ENCODE assay signal across 8 cellular contexts in the genomic region with DNA sequence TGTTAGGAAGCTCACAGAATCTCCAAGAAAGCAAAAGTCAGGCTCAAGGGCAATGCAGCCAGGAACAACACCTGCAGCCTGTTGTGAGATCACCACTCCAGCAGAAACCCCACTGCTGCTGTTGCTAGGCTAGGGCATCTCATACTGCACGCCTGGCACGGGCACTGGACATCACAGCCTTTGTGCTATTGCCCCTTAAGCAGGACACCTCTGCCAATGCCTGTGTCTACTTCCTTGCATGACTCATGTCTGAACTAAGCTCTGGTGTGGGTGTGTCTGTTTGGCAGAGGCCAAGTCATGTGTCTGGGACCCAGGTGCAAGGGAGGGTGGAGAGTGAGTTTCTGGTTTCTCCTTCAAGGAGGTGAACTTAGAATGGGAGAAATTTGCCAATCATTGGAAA. TPM values are rescaled to one million over a fixed set of nuclear protein-coding genes. Genes with fewer than 3 reads are reported as not detected.
A peak's percentile ranks its signal among the peaks of the same experiment; 100 is the strongest.
DNase-seq lines count a peak whose midpoint lies in the region; ATAC-seq and TF ChIP-seq lines count a peak whose summit lies in the region.

No MANE protein-coding gene starts in this region.

- H3K4me1 Mint-ChIP-seq in T-helper 1 cell treated with Interleukin-12 subunit alpha and Interleukin-12 subunit beta and Interleukin-4 antibody, amounts not matched to agents 30 μg/mL and 1 μg/mL, for 36 hours (ENCODE audit: low read depth) = peaks cover 38% of the 10 kb centered on the region
- peaks cover 37% of the 10 kb centered on the region for H3K4me1 Mint-ChIP-seq in memory B cell
- H3K4me1 Mint-ChIP-seq in mesothelial cell of epicardium = peaks cover 11% of the 10 kb centered on the region

- H3K9me3 Mint-ChIP-seq in T-helper 1 cell treated with Interleukin-12 subunit alpha and Interleukin-12 subunit beta and Interleukin-4 antibody, amounts not matched to agents 30 μg/mL and 1 μg/mL, for 36 hours = no peaks in the 10 kb centered on the region
- no peaks in the 10 kb centered on the region for H3K9me3 Mint-ChIP-seq in memory B cell
- H3K9me3 Mint-ChIP-seq in mesothelial cell of epicardium = no peaks in the 10 kb centered on the region

- no peak for TF ChIP-seq CTCF in GM12865 (IDR thresholded peaks at IDR 0.05; ENCODE audit: insufficient read depth, low read depth, low read length, missing control alignments)
- TF ChIP-seq CTCF in mesothelial cell of epicardium (IDR thresholded peaks at IDR 0.05; ENCODE audit: unreplicated experiment) = no peak

- peaks cover 9% of the 10 kb centered on the region for H3K36me3 Mint-ChIP-seq in T-helper 1 cell treated with Interleukin-12 subunit alpha and Interleukin-12 subunit beta and Interleukin-4 antibody, amounts not matched to agents 30 μg/mL and 1 μg/mL, for 36 hours (ENCODE audit: low read depth)
- no peaks in the 10 kb centered on the region for H3K36me3 Mint-ChIP-seq in memory B cell
- no peaks in the 10 kb centered on the region for H3K36me3 Mint-ChIP-seq in mesothelial cell of epicardium

- H3K27ac Mint-ChIP-seq in T-helper 1 cell treated with Interleukin-12 subunit alpha and Interleukin-12 subunit beta and Interleukin-4 antibody, amounts not matched to agents 30 μg/mL and 1 μg/mL, for 36 hours = peak overlapping the region; percentile 73
- H3K27ac Mint-ChIP-seq in memory B cell (peak overlapping the region; percentile 25), mesothelial cell of epicardium (no peak overlapping the region)

- DNase-seq in GM12865 (ENCODE audit: low read depth) (peak; percentile 81), HUDEP-2 (lab: John Stamatoyannopoulos, UW; ENCODE audit: unreplicated experiment in 76 of 76) (peak in 65 of 76 experiments; percentile 3 to 77 (median 47)), memory B cell (ENCODE audit: low spot score in 2 of 2) (peak in 1 of 2 donors; percentile 12), mesothelial cell of epicardium (ENCODE audit: low spot score in 2 of 2, unreplicated experiment in 2 of 2) (no peak), epidermal melanocyte (ENCODE audit: insufficient read length, low spot score) (no peak)
- DNase-seq in central memory CD4-positive, alpha-beta T cell = peak; percentile 17

- no peaks in the 10 kb centered on the region for H3K27me3 Mint-ChIP-seq in T-helper 1 cell treated with Interleukin-12 subunit alpha and Interleukin-12 subunit beta and Interleukin-4 antibody, amounts not matched to agents 30 μg/mL and 1 μg/mL, for 36 hours (ENCODE audit: low read depth)
- H3K27me3 Mint-ChIP-seq in memory B cell (no peaks in the 10 kb centered on the region), mesothelial cell of epicardium (ENCODE audit: low read depth) (no peaks in the 10 kb centered on the region)

- ATAC-seq in GM21786 (IDR thresholded peaks at IDR 0.05; ENCODE audit: unreplicated experiment) (peak; percentile 84), memory B cell (ENCODE audit: low read depth) (peak; percentile 32)

- peak overlapping the region; percentile 67 for H3K4me3 Mint-ChIP-seq in T-helper 1 cell treated with Interleukin-12 subunit alpha and Interleukin-12 subunit beta and Interleukin-4 antibody, amounts not matched to agents 30 μg/mL and 1 μg/mL, for 36 hours
- H3K4me3 Mint-ChIP-seq in memory B cell = peak overlapping the region; percentile 47
- no peak overlapping the region for H3K4me3 Mint-ChIP-seq in mesothelial cell of epicardium

- H3K4me3 ChIP-seq in GM12865 (ENCODE audit: low read depth, low read length) = no peak overlapping the region

RNA-seq across cellular contexts. Expression of a gene that starts 10.0 kb away (rescaled TPM):
- 69.3 to 70.8 TPM (median 70.4 TPM) in 3 replicates for total RNA-seq in mesothelial cell of epicardium

RNA-seq across cellular contexts. Expression of a gene that starts 17.7 kb away (rescaled TPM):
- 3.0 to 5.1 TPM (median 3.9 TPM) in 3 replicates for total RNA-seq in mesothelial cell of epicardium

Comparison
In these comparisons a context has a peak if more than half of its experiments do, and no peak if none do; other contexts are left out.
1. DNase-seq: peak in GM12865 (single experiment), HUDEP-2 (65 of 76) and central memory CD4-positive, alpha-beta T cell (single experiment); none in mesothelial cell of epicardium (0 of 2) and epidermal melanocyte (single experiment).